Comparison of ENCODE assay signal across 35 cellular contexts in genomic region chr19:13705201-13705600, GRCh38.
"Had no signal": no experiment of that assay in that cellular context is flagged by ENCODE, and none has a peak within 500 bp of the region (broad histone marks: within the 10 kb centered on the region; RNA-seq: fewer than 3 reads in every experiment).

No MANE protein-coding gene starts in this region.

- DNase-seq: Kasumi-1, MG63, MM.1S, MV-4-11, NCI-H1048, NCI-H1092, NCI-H1092 treated with DMSO at 0.1 percent for 48 hours, NCI-H1105, NCI-H1105 treated with DMSO at 0.1 percent for 48 hours, NCI-H1417, NCI-H1417 treated with DMSO at 0.1 percent for 48 hours, NCI-H1436, NCI-H1436 treated with DMSO at 0.1 percent for 48 hours, NCI-H146, NCI-H1694, NCI-H1694 treated with DMSO at 0.1 percent for 48 hours, NCI-H187, NCI-H187 treated with DMSO at 0.1 percent for 48 hours, NCI-H1930, NCI-H2029, NCI-H2029 treated with DMSO at 0.1 percent for 48 hours, NCI-H2081, NCI-H2081 treated with DMSO at 0.1 percent for 48 hours, NCI-H2107, NCI-H2171, NCI-H2171 treated with DMSO at 0.1 percent for 48 hours, NCI-H2227 treated with DMSO at 0.1 percent for 48 hours, NCI-H226, NCI-H345, NCI-H446, NCI-H446 treated with DMSO at 0.1 percent for 48 hours, NCI-H510A, NCI-H510A treated with DMSO at 0.1 percent for 48 hours, NCI-H524, NCI-H524 treated with DMSO at 0.1 percent for 48 hours had no signal

- H3K36me3 ChIP-seq: MG63 had no signal

- H3K4me3 ChIP-seq: MG63 had no signal
